8 cellular contexts compared by ENCODE assay signal in the genomic region with DNA sequence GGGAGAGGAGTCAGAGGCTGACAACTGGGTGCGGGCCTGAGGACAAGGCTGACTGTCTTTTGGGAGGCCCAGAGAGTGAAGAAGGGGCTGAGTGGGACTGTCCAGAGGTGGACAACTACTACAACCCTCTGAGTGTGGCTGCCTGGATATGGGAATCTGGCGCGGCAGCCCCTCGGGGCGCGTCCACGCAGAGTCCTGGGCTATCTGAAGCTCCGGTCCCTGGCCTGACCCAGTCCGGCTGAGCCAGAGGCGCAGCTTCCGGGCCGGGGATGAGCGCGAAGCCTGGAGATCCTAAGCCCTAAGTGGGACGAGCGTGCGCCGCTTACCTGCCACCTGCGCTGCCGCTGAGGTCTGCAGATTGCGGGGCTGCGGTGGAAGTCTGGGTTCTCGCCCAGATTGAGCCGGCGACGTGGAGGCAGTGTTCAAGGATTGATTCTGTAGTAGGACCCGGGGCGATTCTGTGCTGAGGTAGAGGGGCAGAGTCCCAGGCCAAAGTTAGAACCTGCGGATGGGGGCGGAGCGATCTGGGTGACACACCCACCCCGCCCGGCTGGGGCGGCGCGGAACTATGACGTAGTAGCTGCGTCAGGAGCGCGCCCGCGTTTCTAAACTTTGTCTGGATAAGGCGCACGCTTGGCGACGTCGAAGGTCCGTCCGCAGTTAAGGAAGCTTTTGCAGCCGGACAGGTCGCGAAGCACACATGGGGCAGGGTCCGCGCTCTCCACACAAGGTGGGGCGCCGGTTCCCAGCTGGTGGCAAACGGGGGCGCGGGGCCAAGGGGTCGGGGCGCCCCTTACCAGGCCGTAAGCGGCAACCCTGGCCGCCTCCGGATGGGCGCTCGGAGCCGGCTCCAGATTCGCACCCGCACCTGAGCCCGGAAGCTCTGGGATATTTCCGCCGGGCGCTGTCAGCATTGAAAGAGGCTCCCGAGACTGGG. TPM values are rescaled to one million over a fixed set of nuclear protein-coding genes. Genes with fewer than 3 reads are reported as not detected.
DNase-seq lines count a peak whose midpoint lies in the region; ATAC-seq, FAIRE-seq and TF ChIP-seq lines count a peak whose summit lies in the region.

A gene (minus strand): TSS at position 526 of the 937 bp plus-strand sequence. CDS start 674 bp downstream, outside the sequence.
A gene with protein sequence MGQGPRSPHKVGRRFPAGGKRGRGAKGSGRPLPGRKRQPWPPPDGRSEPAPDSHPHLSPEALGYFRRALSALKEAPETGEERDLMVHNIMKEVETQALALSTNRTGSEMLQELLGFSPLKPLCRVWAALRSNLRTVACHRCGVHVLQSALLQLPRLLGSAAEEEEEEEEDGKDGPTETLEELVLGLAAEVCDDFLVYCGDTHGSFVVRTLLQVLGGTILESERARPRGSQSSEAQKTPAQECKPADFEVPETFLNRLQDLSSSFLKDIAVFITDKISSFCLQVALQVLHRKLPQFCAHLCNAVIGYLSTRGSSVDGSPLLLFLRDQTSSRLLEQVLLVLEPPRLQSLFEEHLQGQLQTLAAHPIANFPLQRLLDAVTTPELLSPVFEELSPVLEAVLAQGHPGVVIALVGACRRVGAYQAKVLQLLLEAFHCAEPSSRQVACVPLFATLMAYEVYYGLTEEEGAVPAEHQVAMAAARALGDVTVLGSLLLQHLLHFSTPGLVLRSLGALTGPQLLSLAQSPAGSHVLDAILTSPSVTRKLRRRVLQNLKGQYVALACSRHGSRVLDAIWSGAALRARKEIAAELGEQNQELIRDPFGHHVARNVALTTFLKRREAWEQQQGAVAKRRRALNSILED (plus strand): TSS at position 596 of the 937 bp plus-strand sequence. CDS start 105 bp downstream, at position 701.

- peak within 1 kb of the TSS; percentile 95 for H3K4me3 ChIP-seq in GM23338
- H3K4me3 ChIP-seq in LNCaP clone FGC (ENCODE audit: low read depth, low read length) = peak within 1 kb of the TSS; percentile 98

- peak within 1 kb of the TSS; percentile 90 for H3K4me3 Mint-ChIP-seq in GM23338
- H3K4me3 Mint-ChIP-seq in activated naive CD4-positive, alpha-beta T cell treated with anti-CD3 and anti-CD28 coated beads for 36 hours = peak within 1 kb of the TSS; percentile 87

- peaks cover 18% of the 10 kb centered on the region for H3K36me3 ChIP-seq in GM23338 (ENCODE audit: insufficient read depth)

- peaks cover 34% of the 10 kb centered on the region for H3K36me3 Mint-ChIP-seq in GM23338 (ENCODE audit: low read depth)
- H3K36me3 Mint-ChIP-seq in activated naive CD4-positive, alpha-beta T cell treated with anti-CD3 and anti-CD28 coated beads for 36 hours (ENCODE audit: low read depth) = peaks cover 14% of the 10 kb centered on the region

- peaks cover 21% of the 10 kb centered on the region for H3K4me1 Mint-ChIP-seq in GM23338
- peaks cover 47% of the 10 kb centered on the region for H3K4me1 Mint-ChIP-seq in activated naive CD4-positive, alpha-beta T cell treated with anti-CD3 and anti-CD28 coated beads for 36 hours (ENCODE audit: low read depth)

- intact Hi-C loops in activated naive CD4-positive, alpha-beta T cell treated with anti-CD3 and anti-CD28 coated beads for 36 hours (cut with micrococcal nuclease) = loop anchor here (1.0 to 5.0 kb wide), 8 partner anchors 9 to 207 kb away; a partner anchor contains a TSS

- H3F3A ChIP-seq in GM23338 (replicated peaks; ENCODE audit: low read depth) = peaks cover 7% of the 10 kb centered on the region

- DNase-seq in ELF-1 (ENCODE audit: low read depth, low spot score) (peak; percentile 97), GM23338 (ENCODE audit: low spot score) (peak; percentile 96), LNCaP clone FGC (ENCODE audit: low read depth) (peak; percentile 76), SK-MEL-5 (ENCODE audit: low read depth, low spot score) (peak; percentile 85), frontal cortex (ENCODE audit: low spot score in 2 of 2) (peak; percentile 97 to 99), non-pigmented ciliary epithelial cell (ENCODE audit: low read depth) (peak; percentile 48), substantia nigra (lab: John Stamatoyannopoulos, UW) (peak; percentile 38 to 95 (median 80))
- DNase-seq in activated naive CD4-positive, alpha-beta T cell treated with anti-CD3 and anti-CD28 coated beads for 36 hours = peak; percentile 94

- H4K20me1 ChIP-seq in GM23338 (replicated peaks; ENCODE audit: insufficient read depth) = peaks cover 15% of the 10 kb centered on the region

- ATAC-seq in GM23338 = peak; percentile 83

- H3K9me2 ChIP-seq in GM23338 (ENCODE audit: insufficient read depth) = no peaks in the 10 kb centered on the region

- peaks cover 16% of the 10 kb centered on the region; the same call in 1 of the 2 replicates for H3K4me1 ChIP-seq in GM23338 (ENCODE audit: insufficient read depth)

- H3K27ac ChIP-seq in GM23338 (ENCODE audit: low read depth) (no peak within 1 kb of the TSS; the same call in 1 of the 2 replicates), substantia nigra (ENCODE audit: low read depth, low read length, poor library complexity, severe bottlenecking) (peak within 1 kb of the TSS; percentile 73)

- H3K4me2 ChIP-seq in GM23338 = peak within 1 kb of the TSS; percentile 98

- in situ Hi-C loops in SK-MEL-5 (cut with HindIII; ENCODE audit: low pct_unique_long_range_greater_than_20kb, low sequenced_read_pairs) = no loop called here

- peaks cover 2% of the 10 kb centered on the region; the same call in 1 of the 3 replicates for H3K9me3 Mint-ChIP-seq in GM23338
- H3K9me3 Mint-ChIP-seq in activated naive CD4-positive, alpha-beta T cell treated with anti-CD3 and anti-CD28 coated beads for 36 hours = no peaks in the 10 kb centered on the region

- H3K27ac Mint-ChIP-seq in GM23338 = peak within 1 kb of the TSS; percentile 93
- H3K27ac Mint-ChIP-seq in activated naive CD4-positive, alpha-beta T cell treated with anti-CD3 and anti-CD28 coated beads for 36 hours = peak within 1 kb of the TSS; percentile 89

- H3K27me3 Mint-ChIP-seq in GM23338 (ENCODE audit: insufficient read depth, low read depth, poor library complexity) = peaks cover 13% of the 10 kb centered on the region
- no peaks in the 10 kb centered on the region for H3K27me3 Mint-ChIP-seq in activated naive CD4-positive, alpha-beta T cell treated with anti-CD3 and anti-CD28 coated beads for 36 hours (ENCODE audit: low read depth)

- peak within 1 kb of the TSS; percentile 96 for H2AFZ ChIP-seq in GM23338

- CTCF ChIA-PET in activated naive CD4-positive, alpha-beta T cell treated with anti-CD3 and anti-CD28 coated beads for 36 hours (lab: Charles Lee) = interaction anchor here (0.6 to 9.3 kb wide), 18 partner anchors 8 to 152 kb away, joined by 3 to 310 read pairs (median 13); a partner anchor contains a TSS

- no peaks in the 10 kb centered on the region for H3K27me3 ChIP-seq in GM23338 (ENCODE audit: insufficient read depth)

- no peak for TF ChIP-seq CTCF in GM23338 (conservative IDR thresholded peaks at IDR 0.05; ENCODE audit: low read depth in 2 of 2)
- no peak for TF ChIP-seq CTCF in LNCaP clone FGC (IDR thresholded peaks at IDR 0.05; ENCODE audit: control insufficient read depth, extremely low read depth, insufficient read depth)

- H3K79me2 ChIP-seq in GM23338 (replicated peaks; ENCODE audit: insufficient read depth) = peaks cover 13% of the 10 kb centered on the region

- no peak for FAIRE-seq in frontal cortex (lab: Jason Lieb, UNC)

RNA-seq across cellular contexts. Expression of the first gene that starts in this region (rescaled TPM):
- total RNA-seq in GM23338 (2014; rRNA removed; shearing (Covaris generic)) = 15.4 and 22.7 TPM in 2 replicates
- polyA plus RNA-seq in GM23338 (2016; fragmentation: Nextera tagmentation; extraction: Ambion mirVana) = 15.0 and 15.4 TPM in 2 replicates
- total RNA-seq in SK-MEL-5 (2014; rRNA removed; shearing (Covaris generic)) = 0.82 and 3.8 TPM in 2 replicates
- polyA plus RNA-seq in SK-MEL-5 (2015; cell fraction: cytosol; rRNA removed) = 2.8 and 5.7 TPM in 2 replicates
- 48.2 and 59.4 TPM in 2 replicates for polyA plus RNA-seq in SK-MEL-5 (2015; cell fraction: nucleus; rRNA removed)
- 10 to 100 TPM; 11.8 to 13.8 TPM for total RNA-seq in activated naive CD4-positive, alpha-beta T cell treated with anti-CD3 and anti-CD28 coated beads for 36 hours
- total RNA-seq in frontal cortex = 8.2 TPM

RNA-seq across cellular contexts. Expression of the second gene that starts in this region (rescaled TPM):
- 32.4 and 32.8 TPM in 2 replicates for total RNA-seq in GM23338 (2014; rRNA removed; shearing (Covaris generic))
- polyA plus RNA-seq in GM23338 (2016; fragmentation: Nextera tagmentation; extraction: Ambion mirVana) = 7.9 and 8.2 TPM in 2 replicates
- total RNA-seq in SK-MEL-5 (2014; rRNA removed; shearing (Covaris generic)) = 22.9 and 25.1 TPM in 2 replicates
- 14.5 and 15.9 TPM in 2 replicates for polyA plus RNA-seq in SK-MEL-5 (2015; cell fraction: cytosol; rRNA removed)
- 29.1 and 43.5 TPM in 2 replicates for polyA plus RNA-seq in SK-MEL-5 (2015; cell fraction: nucleus; rRNA removed)
- total RNA-seq in activated naive CD4-positive, alpha-beta T cell treated with anti-CD3 and anti-CD28 coated beads for 36 hours = 10 to 100 TPM; 24.8 to 26.4 TPM
- 22.8 TPM for total RNA-seq in frontal cortex

Comparison
In these comparisons a context has a peak if more than half of its experiments do, and no peak if none do; other contexts are left out.
1. DNase-seq: peak in every context shown above with its lines; median percentile 98 in frontal cortex; 97 in ELF-1; 96 in GM23338; 94 in activated naive CD4-positive, alpha-beta T cell treated with anti-CD3 and anti-CD28 coated beads for 36 hours; 85 in SK-MEL-5; 80 in substantia nigra; 76 in LNCaP clone FGC; 48 in non-pigmented ciliary epithelial cell.